8 cellular contexts compared by ENCODE assay signal in genomic region chr2:54557601-54558187, GRCh38.
DNase-seq lines count a peak whose midpoint lies in the region; ATAC-seq and TF ChIP-seq lines count a peak whose summit lies in the region.

No MANE protein-coding gene starts in this region.

- H3K27ac ChIP-seq in mucosa of rectum (ENCODE audit: low read depth in 2 of 2, low read length in 2 of 2) = peak overlapping the region; percentile 91 to 96

- H3K9me3 Mint-ChIP-seq in endothelial cell (ENCODE audit: unreplicated experiment) = no peaks in the 10 kb centered on the region

- peak overlapping the region; percentile 71 to 99 for H3K4me3 ChIP-seq in mucosa of rectum (ENCODE audit: low read length in 2 of 2)

- H3K9ac ChIP-seq in mucosa of rectum (ENCODE audit: low read depth in 1 of 2, low read length in 2 of 2) = peak overlapping the region; percentile 95 to 97

- peak; percentile 36 for DNase-seq in NCI-H2196 (lab: John Stamatoyannopoulos, UW; ENCODE audit: unreplicated experiment)
- DNase-seq in NCI-H2196 treated with DMSO at 0.1 percent for 48 hours (lab: John Stamatoyannopoulos, UW; ENCODE audit: unreplicated experiment) = no peak
- DNase-seq in NCI-H345 (lab: John Stamatoyannopoulos, UW) = peak; percentile 78
- peak; percentile 88 for DNase-seq in activated CD8-positive, alpha-beta memory T cell treated with anti-CD3 and anti-CD28 coated beads for 24 hours
- peak; percentile 55 for DNase-seq in endothelial cell (ENCODE audit: low spot score)
- peak; percentile 75 for DNase-seq in stimulated activated naive CD8-positive, alpha-beta T cell treated with anti-CD3 and anti-CD28 coated beads, Interleukin-15, Interleukin-2, amounts not matched to agents 100 U/mL and 50 U/mL, for 24 hours

- H3K27me3 Mint-ChIP-seq in endothelial cell (ENCODE audit: unreplicated experiment) = peaks cover 48% of the 10 kb centered on the region

- H3K36me3 Mint-ChIP-seq in endothelial cell (ENCODE audit: low read depth, unreplicated experiment) = peaks cover 40% of the 10 kb centered on the region

- no peaks in the 10 kb centered on the region for H3K27me3 ChIP-seq in mucosa of rectum (ENCODE audit: control insufficient read depth in 2 of 2, insufficient read depth in 2 of 2, low read length in 2 of 2)

- peak overlapping the region; percentile 70 for H3K27ac Mint-ChIP-seq in endothelial cell (ENCODE audit: unreplicated experiment)

- peaks cover 82% of the 10 kb centered on the region for H3K4me1 Mint-ChIP-seq in endothelial cell (ENCODE audit: unreplicated experiment)

- H3K4me1 ChIP-seq in mucosa of rectum (ENCODE audit: control insufficient read depth in 2 of 2, insufficient read depth in 2 of 2, low read length in 2 of 2) = peaks cover 40 to 42% of the 10 kb centered on the region in 2 donors

- H3K36me3 ChIP-seq in mucosa of rectum (ENCODE audit: control insufficient read depth in 2 of 2, insufficient read depth in 2 of 2, low read length in 2 of 2) = no peaks in the 10 kb centered on the region

- peak overlapping the region; percentile 81 for H3K4me3 Mint-ChIP-seq in endothelial cell (ENCODE audit: unreplicated experiment)

- ATAC-seq in HG03025 (IDR thresholded peaks at IDR 0.05; ENCODE audit: low FRiP score, unreplicated experiment) = peak; percentile 43
- peak; percentile 56 for ATAC-seq in stimulated activated naive CD8-positive, alpha-beta T cell treated with anti-CD3 and anti-CD28 coated beads, Interleukin-15, Interleukin-2, amounts not matched to agents 100 U/mL and 50 U/mL, for 24 hours

- no peak for TF ChIP-seq CTCF in endothelial cell (IDR thresholded peaks at IDR 0.05; ENCODE audit: unreplicated experiment)

- no peaks in the 10 kb centered on the region for H3K9me3 ChIP-seq in mucosa of rectum (ENCODE audit: control insufficient read depth in 2 of 2, low read length in 2 of 2)
